Comparison of ENCODE assay signal across 9 cellular contexts in genomic region chr9:38046669-38047300, GRCh38. TPM values are rescaled to one million over a fixed set of nuclear protein-coding genes. Genes with fewer than 3 reads are reported as not detected.
DNase-seq lines count a peak whose midpoint lies in the region; FAIRE-seq and TF ChIP-seq lines count a peak whose summit lies in the region.
"Had no signal": no experiment of that assay in that cellular context is flagged by ENCODE, and none has a peak within 500 bp of the region (broad histone marks: within the 10 kb centered on the region; RNA-seq: fewer than 3 reads in every experiment).

No MANE protein-coding gene starts in this region.

- no peak overlapping the region for H2AFZ ChIP-seq in astrocyte (ENCODE audit: low read depth, low read length)

- H3K9me3 Mint-ChIP-seq in astrocyte (ENCODE audit: unreplicated experiment), result no peaks in the 10 kb centered on the region
- no peaks in the 10 kb centered on the region for H3K9me3 Mint-ChIP-seq in activated T-helper 1 cell treated with anti-CD3 and anti-CD28 coated beads, Interleukin-12 subunit alpha, Interleukin-12 subunit beta, Interleukin-2, Interleukin-4 antibody, amounts not matched to agents 30 ng/mL and 10 ng/mL and 1 ng/mL, durations not matched to agents 14 hours and 24 hours and 36 hours
- H3K9me3 Mint-ChIP-seq in activated T-cell treated with anti-CD3 and anti-CD28 coated beads, Interleukin-2, amount 50 U/mL, for 24 hours, result no peaks in the 10 kb centered on the region

- H3K9ac ChIP-seq in astrocyte (ENCODE audit: low read length) (peak overlapping the region; percentile 75), iPS-20b (ENCODE audit: low read depth, low read length) (peak overlapping the region; percentile 51; the same call in 1 of the 2 replicates)

- TF ChIP-seq CTCF in astrocyte (IDR thresholded peaks at IDR 0.05; ENCODE audit: insufficient read depth, low read depth, low read length), result no peak
- TF ChIP-seq CTCF in suprapubic skin (IDR thresholded peaks at IDR 0.05), result no peak

- H3K27ac ChIP-seq in astrocyte (ENCODE audit: low read depth, low read length), result peak overlapping the region; percentile 87
- H3K27ac ChIP-seq in iPS-20b (ENCODE audit: low read length), result peak overlapping the region; percentile 10
- peak overlapping the region; percentile 71 for H3K27ac ChIP-seq in suprapubic skin

- H3K27ac Mint-ChIP-seq in astrocyte (ENCODE audit: unreplicated experiment), result peak overlapping the region; percentile 97
- H3K27ac Mint-ChIP-seq in activated T-helper 1 cell treated with anti-CD3 and anti-CD28 coated beads, Interleukin-12 subunit alpha, Interleukin-12 subunit beta, Interleukin-2, Interleukin-4 antibody, amounts not matched to agents 30 ng/mL and 10 ng/mL and 1 ng/mL, durations not matched to agents 14 hours and 24 hours and 36 hours, result no peak overlapping the region
- H3K27ac Mint-ChIP-seq in activated T-cell treated with anti-CD3 and anti-CD28 coated beads, Interleukin-2, amount 50 U/mL, for 24 hours, result no peak overlapping the region

- peaks cover 55% of the 10 kb centered on the region for H4K20me1 ChIP-seq in astrocyte (ENCODE audit: insufficient read depth, low read length)

- H3K27me3 Mint-ChIP-seq in astrocyte (ENCODE audit: low read depth, unreplicated experiment), result no peaks in the 10 kb centered on the region
- peaks cover 3% of the 10 kb centered on the region for H3K27me3 Mint-ChIP-seq in activated T-helper 1 cell treated with anti-CD3 and anti-CD28 coated beads, Interleukin-12 subunit alpha, Interleukin-12 subunit beta, Interleukin-2, Interleukin-4 antibody, amounts not matched to agents 30 ng/mL and 10 ng/mL and 1 ng/mL, durations not matched to agents 14 hours and 24 hours and 36 hours (ENCODE audit: insufficient read depth)
- H3K27me3 Mint-ChIP-seq in activated T-cell treated with anti-CD3 and anti-CD28 coated beads, Interleukin-2, amount 50 U/mL, for 24 hours, result no peaks in the 10 kb centered on the region

- H3K36me3 ChIP-seq in astrocyte (ENCODE audit: insufficient read depth, low read length), result no peaks in the 10 kb centered on the region
- no peaks in the 10 kb centered on the region for H3K36me3 ChIP-seq in iPS-20b (ENCODE audit: insufficient read depth, low read depth, low read length)
- no peaks in the 10 kb centered on the region for H3K36me3 ChIP-seq in suprapubic skin

- H3K36me3 Mint-ChIP-seq in astrocyte (ENCODE audit: low read depth, unreplicated experiment), result peaks cover 12% of the 10 kb centered on the region
- no peaks in the 10 kb centered on the region for H3K36me3 Mint-ChIP-seq in activated T-helper 1 cell treated with anti-CD3 and anti-CD28 coated beads, Interleukin-12 subunit alpha, Interleukin-12 subunit beta, Interleukin-2, Interleukin-4 antibody, amounts not matched to agents 30 ng/mL and 10 ng/mL and 1 ng/mL, durations not matched to agents 14 hours and 24 hours and 36 hours (ENCODE audit: low read depth)
- H3K36me3 Mint-ChIP-seq in activated T-cell treated with anti-CD3 and anti-CD28 coated beads, Interleukin-2, amount 50 U/mL, for 24 hours (ENCODE audit: low read depth), result no peaks in the 10 kb centered on the region

- H3K79me2 ChIP-seq in astrocyte (ENCODE audit: insufficient read depth, low read length), result peaks cover 90% of the 10 kb centered on the region

- DNase-seq in HTR-8/SVneo (ENCODE audit: insufficient read length, low spot score) (peak; percentile 31), astrocyte (ENCODE audit: low read depth) (peak; percentile 86), suprapubic skin (ENCODE audit: low spot score in 2 of 2) (no peak), NCI-H1417 treated with DMSO at 0.1 percent for 48 hours (lab: John Stamatoyannopoulos, UW) (no peak), posterior vena cava (ENCODE audit: low spot score) (no peak)
- no peak for DNase-seq in activated T-helper 1 cell treated with anti-CD3 and anti-CD28 coated beads, Interleukin-12 subunit alpha, Interleukin-12 subunit beta, Interleukin-2, Interleukin-4 antibody, amounts not matched to agents 30 ng/mL and 10 ng/mL and 1 ng/mL, durations not matched to agents 14 hours and 24 hours and 36 hours (ENCODE audit: low spot score)
- no peak for DNase-seq in activated T-cell treated with anti-CD3 and anti-CD28 coated beads, Interleukin-2, amount 50 U/mL, for 24 hours
- DNase-seq: stimulated activated naive CD4-positive, alpha-beta T cell had no signal

- H3K9me3 ChIP-seq in astrocyte (ENCODE audit: insufficient read depth, low read depth, low read length) (no peaks in the 10 kb centered on the region), iPS-20b (ENCODE audit: insufficient read depth, low read depth, low read length) (no peaks in the 10 kb centered on the region), suprapubic skin (no peaks in the 10 kb centered on the region)

- H3K4me3 ChIP-seq in astrocyte (ENCODE audit: insufficient read depth, low read depth, low read length) (peak overlapping the region; percentile 9), iPS-20b (ENCODE audit: low read length) (peak overlapping the region; percentile 15; the same call in 1 of the 2 replicates), suprapubic skin (no peak overlapping the region)

- H3K4me1 ChIP-seq in astrocyte (ENCODE audit: insufficient read depth, low read length) (peaks cover 35% of the 10 kb centered on the region), iPS-20b (ENCODE audit: insufficient read depth, low read length) (peaks cover 27% of the 10 kb centered on the region; the same call in 1 of the 2 replicates), suprapubic skin (peaks cover 62% of the 10 kb centered on the region)

- peak overlapping the region; percentile 60 for H3K4me3 Mint-ChIP-seq in astrocyte (ENCODE audit: unreplicated experiment)
- H3K4me3 Mint-ChIP-seq in activated T-helper 1 cell treated with anti-CD3 and anti-CD28 coated beads, Interleukin-12 subunit alpha, Interleukin-12 subunit beta, Interleukin-2, Interleukin-4 antibody, amounts not matched to agents 30 ng/mL and 10 ng/mL and 1 ng/mL, durations not matched to agents 14 hours and 24 hours and 36 hours, result no peak overlapping the region
- no peak overlapping the region for H3K4me3 Mint-ChIP-seq in activated T-cell treated with anti-CD3 and anti-CD28 coated beads, Interleukin-2, amount 50 U/mL, for 24 hours

- TF ChIP-seq EP300 in suprapubic skin (IDR thresholded peaks at IDR 0.05), result no peak

- no peak for TF ChIP-seq POLR2A in suprapubic skin (IDR thresholded peaks at IDR 0.05)

- 58% methylated on average over 7 of the region's 7 CpGs for WGBS in suprapubic skin

- H3K27me3 ChIP-seq in astrocyte (ENCODE audit: insufficient read depth, low read length) (no peaks in the 10 kb centered on the region), iPS-20b (ENCODE audit: insufficient read depth, low read length) (no peaks in the 10 kb centered on the region), suprapubic skin (no peaks in the 10 kb centered on the region)

- FAIRE-seq in HTR-8/SVneo (lab: Jason Lieb, UNC) (no peak), astrocyte (lab: Jason Lieb, UNC) (peak; percentile 55)

- H3K4me1 Mint-ChIP-seq in astrocyte (ENCODE audit: low read depth, unreplicated experiment), result peaks cover 66% of the 10 kb centered on the region
- peaks cover 9% of the 10 kb centered on the region for H3K4me1 Mint-ChIP-seq in activated T-helper 1 cell treated with anti-CD3 and anti-CD28 coated beads, Interleukin-12 subunit alpha, Interleukin-12 subunit beta, Interleukin-2, Interleukin-4 antibody, amounts not matched to agents 30 ng/mL and 10 ng/mL and 1 ng/mL, durations not matched to agents 14 hours and 24 hours and 36 hours (ENCODE audit: low read depth)
- peaks cover 11% of the 10 kb centered on the region for H3K4me1 Mint-ChIP-seq in activated T-cell treated with anti-CD3 and anti-CD28 coated beads, Interleukin-2, amount 50 U/mL, for 24 hours (ENCODE audit: low read depth)

- intact Hi-C loops in activated T-helper 1 cell treated with anti-CD3 and anti-CD28 coated beads, Interleukin-12 subunit alpha, Interleukin-12 subunit beta, Interleukin-2, Interleukin-4 antibody, amounts not matched to agents 30 ng/mL and 10 ng/mL and 1 ng/mL, durations not matched to agents 14 hours and 24 hours and 36 hours (cut with micrococcal nuclease), result no loop called here
- intact Hi-C loops in posterior vena cava (cut with DNase I), result no loop called here

- H3K4me2 ChIP-seq in astrocyte (ENCODE audit: low read length), result peak overlapping the region; percentile 78

RNA-seq across cellular contexts. Expression of gene SHB, which starts 22.2 kb away (rescaled TPM):
- total RNA-seq in astrocyte (53.4 and 54.5 TPM in 2 replicates), suprapubic skin (10 to 100 TPM; 12.3 to 22.9 (median 16.3) TPM), posterior vena cava (10 to 100 TPM; 18.7 to 23.0 TPM)
- total RNA-seq in activated T-helper 1 cell treated with anti-CD3 and anti-CD28 coated beads, Interleukin-12 subunit alpha, Interleukin-12 subunit beta, Interleukin-2, Interleukin-4 antibody, amounts not matched to agents 30 ng/mL and 10 ng/mL and 1 ng/mL, durations not matched to agents 14 hours and 24 hours and 36 hours, result 1.2 and 1.7 TPM in 2 replicates

Comparison
In these comparisons a context has a peak if more than half of its experiments do, and no peak if none do; other contexts are left out.
1. DNase-seq: peak in HTR-8/SVneo (single experiment) and astrocyte (single experiment); none in suprapubic skin (0 of 2), activated T-helper 1 cell treated with anti-CD3 and anti-CD28 coated beads, Interleukin-12 subunit alpha, Interleukin-12 subunit beta, Interleukin-2, Interleukin-4 antibody, amounts not matched to agents 30 ng/mL and 10 ng/mL and 1 ng/mL, durations not matched to agents 14 hours and 24 hours and 36 hours (single experiment), activated T-cell treated with anti-CD3 and anti-CD28 coated beads, Interleukin-2, amount 50 U/mL, for 24 hours (single experiment), NCI-H1417 treated with DMSO at 0.1 percent for 48 hours (single experiment) and posterior vena cava (single experiment).
2. H3K27ac ChIP-seq: peak in every context shown above with its lines; median percentile 87 in astrocyte; 71 in suprapubic skin; 10 in iPS-20b.